ENCODE assay signal across 22 cellular contexts in genomic region chr7:75987026-75987804, GRCh38. TPM values are rescaled to one million over a fixed set of nuclear protein-coding genes. Genes with fewer than 3 reads are reported as not detected.
DNase-seq lines count a peak whose midpoint lies in the region; ATAC-seq, FAIRE-seq and TF ChIP-seq lines count a peak whose summit lies in the region.
"Had no signal": no experiment of that assay in that cellular context is flagged by ENCODE, and none has a peak within 500 bp of the region (broad histone marks: within the 10 kb centered on the region; RNA-seq: fewer than 3 reads in every experiment).

No MANE protein-coding gene starts in this region.

- H4K20me1 ChIP-seq in GM23338 (replicated peaks; ENCODE audit: insufficient read depth), result no peaks in the 10 kb centered on the region

- no peak overlapping the region for H3K4me3 ChIP-seq in GM23338
- H3K4me3 ChIP-seq in MG63, result no peak overlapping the region
- H3K4me3 ChIP-seq: thyroid gland had no signal

- TF ChIP-seq CTCF in 22Rv1 (IDR thresholded peaks at IDR 0.05) (no peak), GM23338 (conservative IDR thresholded peaks at IDR 0.05; ENCODE audit: low read depth in 2 of 2) (no peak), chondrocyte (IDR thresholded peaks at IDR 0.05) (no peak), mesothelial cell of epicardium (IDR thresholded peaks at IDR 0.05; ENCODE audit: unreplicated experiment) (no peak)

- H3K27ac Mint-ChIP-seq in GM23338 (peak overlapping the region; percentile 69; the same call in 1 of the 2 replicates), chondrocyte (ENCODE audit: unreplicated experiment) (peak overlapping the region; percentile 57), mesothelial cell of epicardium (peak overlapping the region; percentile 43)
- H3K27ac Mint-ChIP-seq: activated CD4-positive, alpha-beta memory T cell treated with anti-CD3 and anti-CD28 coated beads, Interleukin-2, amount 10 ng/mL, durations not matched to agents 7 days and 5 days; activated naive CD8-positive, alpha-beta T cell; CD8-positive, alpha-beta T cell; stimulated activated memory B cell treated with anti-CD40 and anti-IgM and Interleukin-4, amounts not matched to agents 10 μg/mL and 1 μg/mL and 100 μg/mL, for 72 hours had no signal

- H3K4me1 ChIP-seq in GM23338 (ENCODE audit: insufficient read depth), result no peaks in the 10 kb centered on the region; the same call in 1 of the 2 replicates

- H3K79me2 ChIP-seq in GM23338 (replicated peaks; ENCODE audit: insufficient read depth), result no peaks in the 10 kb centered on the region

- no peaks in the 10 kb centered on the region for H3K9me2 ChIP-seq in GM23338 (ENCODE audit: insufficient read depth)

- H3K27me3 ChIP-seq in GM23338 (ENCODE audit: insufficient read depth), result no peaks in the 10 kb centered on the region
- H3K27me3 ChIP-seq in MG63, result no peaks in the 10 kb centered on the region
- H3K27me3 ChIP-seq: thyroid gland had no signal

- no peak overlapping the region for H3K4me2 ChIP-seq in GM23338

- no peak for ATAC-seq in GM23338
- ATAC-seq in HG03520 (IDR thresholded peaks at IDR 0.05; ENCODE audit: unreplicated experiment), result no peak
- ATAC-seq: CD8-positive, alpha-beta T cell; stimulated activated memory B cell treated with anti-CD40 and anti-IgM and Interleukin-4, amounts not matched to agents 10 μg/mL and 1 μg/mL and 100 μg/mL, for 72 hours had no signal

- H3F3A ChIP-seq in GM23338 (replicated peaks; ENCODE audit: low read depth), result no peaks in the 10 kb centered on the region

- FAIRE-seq in HTR-8/SVneo (lab: Jason Lieb, UNC), result no peak
- FAIRE-seq: colon had no signal

- peaks cover 18% of the 10 kb centered on the region for H3K27me3 Mint-ChIP-seq in GM23338 (ENCODE audit: insufficient read depth, low read depth, poor library complexity)
- H3K27me3 Mint-ChIP-seq in chondrocyte (ENCODE audit: low read depth), result no peaks in the 10 kb centered on the region
- H3K27me3 Mint-ChIP-seq in mesothelial cell of epicardium (ENCODE audit: low read depth), result no peaks in the 10 kb centered on the region
- H3K27me3 Mint-ChIP-seq: activated CD4-positive, alpha-beta memory T cell treated with anti-CD3 and anti-CD28 coated beads, Interleukin-2, amount 10 ng/mL, durations not matched to agents 7 days and 5 days; activated naive CD8-positive, alpha-beta T cell; stimulated activated memory B cell treated with anti-CD40 and anti-IgM and Interleukin-4, amounts not matched to agents 10 μg/mL and 1 μg/mL and 100 μg/mL, for 72 hours had no signal

- H3K9me3 ChIP-seq in MG63, result no peaks in the 10 kb centered on the region
- H3K9me3 ChIP-seq: thyroid gland had no signal

- no peak overlapping the region for H2AFZ ChIP-seq in GM23338

- H3K4me1 Mint-ChIP-seq in GM23338, result peaks cover 22% of the 10 kb centered on the region
- peaks cover 9% of the 10 kb centered on the region for H3K4me1 Mint-ChIP-seq in chondrocyte (ENCODE audit: low read depth)
- H3K4me1 Mint-ChIP-seq in mesothelial cell of epicardium, result peaks cover 13% of the 10 kb centered on the region

- peak overlapping the region; percentile 40 for H3K27ac ChIP-seq in 22Rv1
- no peak overlapping the region for H3K27ac ChIP-seq in GM23338 (ENCODE audit: low read depth)
- H3K27ac ChIP-seq: WERI-Rb-1 had no signal

- H3K9me3 Mint-ChIP-seq in GM23338 (no peaks in the 10 kb centered on the region), chondrocyte (ENCODE audit: low read depth) (no peaks in the 10 kb centered on the region), mesothelial cell of epicardium (no peaks in the 10 kb centered on the region)
- H3K9me3 Mint-ChIP-seq: activated CD4-positive, alpha-beta memory T cell treated with anti-CD3 and anti-CD28 coated beads, Interleukin-2, amount 10 ng/mL, durations not matched to agents 7 days and 5 days; CD8-positive, alpha-beta T cell; stimulated activated memory B cell treated with anti-CD40 and anti-IgM and Interleukin-4, amounts not matched to agents 10 μg/mL and 1 μg/mL and 100 μg/mL, for 72 hours had no signal

- DNase-seq in GM23338 (ENCODE audit: low spot score) (no peak), chondrocyte (ENCODE audit: low spot score) (no peak), mesothelial cell of epicardium (ENCODE audit: low spot score in 2 of 2, unreplicated experiment in 2 of 2) (no peak), MG63 (no peak), HTR-8/SVneo (ENCODE audit: insufficient read length, low spot score) (no peak), middle frontal gyrus (ENCODE audit: extremely low spot score, low spot score) (no peak)
- DNase-seq: activated CD4-positive, alpha-beta memory T cell treated with anti-CD3 and anti-CD28 coated beads, Interleukin-2, amount 10 ng/mL, durations not matched to agents 7 days and 5 days; activated T-cell treated with anti-CD3 and anti-CD28 coated beads, Interleukin-2, amount 50 U/mL, for 48 hours; CD8-positive, alpha-beta T cell; DMS79 treated with DMSO at 0.1 percent for 48 hours; Kasumi-1; NCI-H1092; NCI-H2107; NCI-H510A treated with DMSO at 0.1 percent for 48 hours; T-helper 1 cell; WERI-Rb-1 had no signal

- H3K36me3 Mint-ChIP-seq in GM23338 (ENCODE audit: low read depth) (peaks cover 22% of the 10 kb centered on the region), chondrocyte (ENCODE audit: low read depth) (peaks cover 12% of the 10 kb centered on the region), mesothelial cell of epicardium (peaks cover 8% of the 10 kb centered on the region)
- H3K36me3 Mint-ChIP-seq: activated naive CD8-positive, alpha-beta T cell had no signal

- no peaks in the 10 kb centered on the region; the same call in 1 of the 2 replicates for H3K36me3 ChIP-seq in GM23338 (ENCODE audit: insufficient read depth)
- no peaks in the 10 kb centered on the region; the same call in 1 of the 2 replicates for H3K36me3 ChIP-seq in MG63

- H3K4me3 Mint-ChIP-seq in GM23338, result no peak overlapping the region
- H3K4me3 Mint-ChIP-seq in chondrocyte (ENCODE audit: unreplicated experiment), result no peak overlapping the region
- no peak overlapping the region for H3K4me3 Mint-ChIP-seq in mesothelial cell of epicardium
- H3K4me3 Mint-ChIP-seq: activated CD4-positive, alpha-beta memory T cell treated with anti-CD3 and anti-CD28 coated beads, Interleukin-2, amount 10 ng/mL, durations not matched to agents 7 days and 5 days; activated naive CD8-positive, alpha-beta T cell; CD8-positive, alpha-beta T cell; stimulated activated memory B cell treated with anti-CD40 and anti-IgM and Interleukin-4, amounts not matched to agents 10 μg/mL and 1 μg/mL and 100 μg/mL, for 72 hours had no signal

TF ChIP-seq in GM23338, 12 proteins besides CTCF, POLR2A, EP300 and RAD21:
- TF ChIP-seq POLR2AphosphoS5 (IDR thresholded peaks at IDR 0.05; ENCODE audit: low read depth), result 0 out of 2 replicates have a peak, but pooled peaks have one; percentile 7
- TF ChIP-seq STAT1 (IDR thresholded peaks at IDR 0.05; ENCODE audit: unreplicated experiment), result no peak

RNA-seq across cellular contexts. Expression of gene TMEM120A, which starts 7.2 kb away (rescaled TPM):
- 12.7 TPM in 2 replicates for total RNA-seq in GM23338 (2014; rRNA removed; shearing (Covaris generic))
- 22.3 and 27.1 TPM in 2 replicates for polyA plus RNA-seq in GM23338 (2016; fragmentation: Nextera tagmentation; extraction: Ambion mirVana)
- total RNA-seq in chondrocyte (28.8 to 36.0 TPM (median 30.6 TPM) in 3 replicates), mesothelial cell of epicardium (13.8 to 21.2 TPM (median 17.8 TPM) in 3 replicates)
- 12.4 and 23.8 TPM in 2 replicates for total RNA-seq in MG63 (2014; rRNA removed; shearing (Covaris generic); ENCODE audit: low replicate concordance)
